22 cellular contexts compared by ENCODE assay signal in genomic region chr7:90838799-90839198, GRCh38.
"Had no signal": no experiment of that assay in that cellular context is flagged by ENCODE, and none has a peak within 500 bp of the region (broad histone marks: within the 10 kb centered on the region; RNA-seq: fewer than 3 reads in every experiment).

No MANE protein-coding gene starts in this region.

- H3K4me3 Mint-ChIP-seq: activated CD4-positive, alpha-beta T cell treated with anti-CD3 and anti-CD28 coated beads, Interleukin-2, amount 10 ng/mL, durations not matched to agents 7 days and 5 days; activated CD8-positive, alpha-beta memory T cell treated with anti-CD3 and anti-CD28 coated beads, Interleukin-2, amount 10 ng/mL, durations not matched to agents 7 days and 5 days; activated CD8-positive, alpha-beta T cell treated with anti-CD3 and anti-CD28 coated beads for 36 hours; activated naive CD8-positive, alpha-beta T cell treated with anti-CD3 and anti-CD28 coated beads, Interleukin-2, amount 50 U/mL, for 24 hours; nephron progenitor cell; stimulated activated naive CD8-positive, alpha-beta T cell treated with anti-CD3 and anti-CD28 coated beads, Interleukin-15, amount 100 ng/mL, for 72 hours had no signal

- H3K9me3 ChIP-seq: body of pancreas, pancreas had no signal

- H3K4me1 Mint-ChIP-seq: activated CD4-positive, alpha-beta T cell treated with anti-CD3 and anti-CD28 coated beads, Interleukin-2, amount 10 ng/mL, durations not matched to agents 7 days and 5 days; activated CD8-positive, alpha-beta memory T cell treated with anti-CD3 and anti-CD28 coated beads, Interleukin-2, amount 10 ng/mL, durations not matched to agents 7 days and 5 days; activated naive CD8-positive, alpha-beta T cell treated with anti-CD3 and anti-CD28 coated beads, Interleukin-2, amount 50 U/mL, for 24 hours; stimulated activated naive CD8-positive, alpha-beta T cell treated with anti-CD3 and anti-CD28 coated beads, Interleukin-15, amount 100 ng/mL, for 72 hours had no signal

- H3K36me3 ChIP-seq: cardiac muscle cell, pancreas, tibial artery had no signal

- DNase-seq: activated CD4-positive, alpha-beta T cell treated with anti-CD3 and anti-CD28 coated beads, Interleukin-2, amount 10 ng/mL, durations not matched to agents 7 days and 5 days; activated CD4-positive, CD25-positive, alpha-beta regulatory T cell treated with anti-CD3 and anti-CD28 coated beads, Interleukin-2, amount 50 U/mL, for 72 hours; activated CD8-positive, alpha-beta memory T cell treated with anti-CD3 and anti-CD28 coated beads, Interleukin-2, amount 10 ng/mL, durations not matched to agents 7 days and 5 days; activated CD8-positive, alpha-beta T cell treated with anti-CD3 and anti-CD28 coated beads for 36 hours; activated effector memory CD4-positive, alpha-beta T cell treated with anti-CD3 and anti-CD28 coated beads, Interleukin-2, amount 50 U/mL, for 16 hours; activated naive CD4-positive, alpha-beta T cell treated with anti-CD3 and anti-CD28 coated beads, Interleukin-2, amount 50 U/mL, for 16 hours; activated naive CD8-positive, alpha-beta T cell treated with anti-CD3 and anti-CD28 coated beads, Interleukin-2, amount 50 U/mL, for 24 hours; activated T-cell treated with anti-CD3 and anti-CD28 coated beads for 4 hours; anterior cingulate cortex; body of pancreas; erythroblast; foreskin fibroblast; kidney glomerular epithelial cell; left ventricle myocardium superior; nephron progenitor cell; pancreas; psoas muscle; right cardiac atrium; stimulated activated CD4-positive, alpha-beta T cell treated with anti-CD3 and anti-CD28 coated beads, Interleukin-12 subunit alpha, Interleukin-12 subunit beta, amount 100 ng/mL, for 4 hours; stimulated activated naive CD8-positive, alpha-beta T cell treated with anti-CD3 and anti-CD28 coated beads, Interleukin-15, amount 100 ng/mL, for 72 hours; tibial artery had no signal

- H3K27ac Mint-ChIP-seq: activated CD4-positive, alpha-beta T cell treated with anti-CD3 and anti-CD28 coated beads, Interleukin-2, amount 10 ng/mL, durations not matched to agents 7 days and 5 days; activated CD8-positive, alpha-beta memory T cell treated with anti-CD3 and anti-CD28 coated beads, Interleukin-2, amount 10 ng/mL, durations not matched to agents 7 days and 5 days; activated CD8-positive, alpha-beta T cell treated with anti-CD3 and anti-CD28 coated beads for 36 hours; activated naive CD8-positive, alpha-beta T cell treated with anti-CD3 and anti-CD28 coated beads, Interleukin-2, amount 50 U/mL, for 24 hours; nephron progenitor cell; stimulated activated naive CD8-positive, alpha-beta T cell treated with anti-CD3 and anti-CD28 coated beads, Interleukin-15, amount 100 ng/mL, for 72 hours had no signal

- H3K36me3 Mint-ChIP-seq: activated CD8-positive, alpha-beta memory T cell treated with anti-CD3 and anti-CD28 coated beads, Interleukin-2, amount 10 ng/mL, durations not matched to agents 7 days and 5 days had no signal

- H3K27ac ChIP-seq: body of pancreas, cardiac muscle cell, pancreas, psoas muscle, tibial artery had no signal

- ATAC-seq: activated CD8-positive, alpha-beta memory T cell treated with anti-CD3 and anti-CD28 coated beads, Interleukin-2, amount 10 ng/mL, durations not matched to agents 7 days and 5 days; activated CD8-positive, alpha-beta T cell treated with anti-CD3 and anti-CD28 coated beads for 36 hours; activated naive CD8-positive, alpha-beta T cell treated with anti-CD3 and anti-CD28 coated beads, Interleukin-2, amount 50 U/mL, for 24 hours; body of pancreas; left ventricle myocardium superior; pancreas; psoas muscle; right cardiac atrium; stimulated activated naive CD8-positive, alpha-beta T cell treated with anti-CD3 and anti-CD28 coated beads, Interleukin-15, amount 100 ng/mL, for 72 hours had no signal

- H3K4me3 ChIP-seq: body of pancreas, cardiac muscle cell, pancreas, psoas muscle, tibial artery had no signal

- H3K27me3 Mint-ChIP-seq: activated CD4-positive, alpha-beta T cell treated with anti-CD3 and anti-CD28 coated beads, Interleukin-2, amount 10 ng/mL, durations not matched to agents 7 days and 5 days; activated CD8-positive, alpha-beta memory T cell treated with anti-CD3 and anti-CD28 coated beads, Interleukin-2, amount 10 ng/mL, durations not matched to agents 7 days and 5 days; activated CD8-positive, alpha-beta T cell treated with anti-CD3 and anti-CD28 coated beads for 36 hours; activated naive CD8-positive, alpha-beta T cell treated with anti-CD3 and anti-CD28 coated beads, Interleukin-2, amount 50 U/mL, for 24 hours; stimulated activated naive CD8-positive, alpha-beta T cell treated with anti-CD3 and anti-CD28 coated beads, Interleukin-15, amount 100 ng/mL, for 72 hours had no signal

- H3K27me3 ChIP-seq: body of pancreas, cardiac muscle cell, pancreas, tibial artery had no signal
